ENCODE assay signal across 19 cellular contexts in genomic region chr19:19956431-19957075, GRCh38. TPM values are rescaled to one million over a fixed set of nuclear protein-coding genes. Genes with fewer than 3 reads are reported as not detected.
A peak's percentile ranks its signal among the peaks of the same experiment; 100 is the strongest.
DNase-seq lines count a peak whose midpoint lies in the region; ATAC-seq and TF ChIP-seq lines count a peak whose summit lies in the region.
"Had no signal": no experiment of that assay in that cellular context is flagged by ENCODE, and none has a peak within 500 bp of the region (broad histone marks: within the 10 kb centered on the region; RNA-seq: fewer than 3 reads in every experiment).

No MANE protein-coding gene starts in this region.

- H3K27me3 ChIP-seq in osteoblast (ENCODE audit: insufficient read depth, low read length) (no peaks in the 10 kb centered on the region), right atrium auricular region (no peaks in the 10 kb centered on the region)

- H2AFZ ChIP-seq in osteoblast (ENCODE audit: low read length), result peak overlapping the region; percentile 41

- H3K4me2 ChIP-seq in osteoblast (ENCODE audit: insufficient read depth, low read length), result no peak overlapping the region
- H3K4me2 ChIP-seq: A549 had no signal

- TF ChIP-seq CTCF in osteoblast (IDR thresholded peaks at IDR 0.05; ENCODE audit: extremely low read depth, low read depth, low read length) (no peak), right atrium auricular region (IDR thresholded peaks at IDR 0.05) (no peak)

- no peak overlapping the region for H3K27ac Mint-ChIP-seq in activated CD8-positive, alpha-beta memory T cell treated with anti-CD3 and anti-CD28 coated beads, Interleukin-2, amount 10 ng/mL, durations not matched to agents 7 days and 5 days
- H3K27ac Mint-ChIP-seq: activated B cell treated with CpG ODN at 0.5 μM for 24 hours; nephron progenitor cell; T-helper 1 cell treated with Interleukin-12 subunit alpha and Interleukin-12 subunit beta and Interleukin-4 antibody, amounts not matched to agents 30 μg/mL and 1 μg/mL, for 36 hours; type B pancreatic cell had no signal

- no peak overlapping the region for H3K4me3 Mint-ChIP-seq in activated CD8-positive, alpha-beta memory T cell treated with anti-CD3 and anti-CD28 coated beads, Interleukin-2, amount 10 ng/mL, durations not matched to agents 7 days and 5 days
- H3K4me3 Mint-ChIP-seq: activated B cell treated with CpG ODN at 0.5 μM for 24 hours; CD14-positive monocyte; nephron progenitor cell; T-helper 1 cell treated with Interleukin-12 subunit alpha and Interleukin-12 subunit beta and Interleukin-4 antibody, amounts not matched to agents 30 μg/mL and 1 μg/mL, for 36 hours; type B pancreatic cell had no signal

- no peaks in the 10 kb centered on the region for H3K79me2 ChIP-seq in osteoblast (ENCODE audit: insufficient read depth, low read length)

- peaks cover 3% of the 10 kb centered on the region for H3K9me3 Mint-ChIP-seq in activated CD8-positive, alpha-beta memory T cell treated with anti-CD3 and anti-CD28 coated beads, Interleukin-2, amount 10 ng/mL, durations not matched to agents 7 days and 5 days (ENCODE audit: low read depth)
- H3K9me3 Mint-ChIP-seq: activated B cell treated with CpG ODN at 0.5 μM for 24 hours, type B pancreatic cell had no signal

- ATAC-seq in activated CD8-positive, alpha-beta memory T cell treated with anti-CD3 and anti-CD28 coated beads, Interleukin-2, amount 10 ng/mL, durations not matched to agents 7 days and 5 days, result no peak
- ATAC-seq: A549 had no signal

- H3K27ac ChIP-seq in osteoblast (ENCODE audit: low read depth, low read length) (no peak overlapping the region), right atrium auricular region (no peak overlapping the region)
- H3K27ac ChIP-seq: A549 had no signal

- H3K36me3 ChIP-seq in osteoblast (ENCODE audit: insufficient read depth, low read length) (no peaks in the 10 kb centered on the region), right atrium auricular region (no peaks in the 10 kb centered on the region)

- DNase-seq in NCI-H748 (lab: John Stamatoyannopoulos, UW; ENCODE audit: unreplicated experiment) (peak; percentile 24), NCI-H748 treated with DMSO at 0.1 percent for 48 hours (lab: John Stamatoyannopoulos, UW) (no peak), RPMI7951 (ENCODE audit: low read depth) (peak; percentile 24), head of caudate nucleus (peak in 28 of 42 donors; percentile 5 to 67 (median 42)), osteoblast (ENCODE audit: insufficient read length, low spot score, missing footprints) (peak; percentile 3), right atrium auricular region (ENCODE audit: low spot score) (no peak)
- DNase-seq in stimulated activated CD4-positive, alpha-beta T cell treated with anti-CD3 and anti-CD28 coated beads, Interleukin-2, amount 100 ng/mL, for 48 hours, result no peak
- DNase-seq in activated CD8-positive, alpha-beta memory T cell treated with anti-CD3 and anti-CD28 coated beads, Interleukin-2, amount 10 ng/mL, durations not matched to agents 7 days and 5 days, result no peak
- DNase-seq: activated B cell treated with CpG ODN at 0.5 μM for 24 hours; activated effector memory CD4-positive, alpha-beta T cell treated with Interleukin-2 at 50 U/mL for 16 hours; NCI-H1694; NCI-H446 treated with DMSO at 0.1 percent for 48 hours; nephron progenitor cell; SIG-M5; stimulated activated naive CD4-positive, alpha-beta T cell treated with Interleukin-2 at 50 U/mL for 16 hours had no signal

- H3K4me1 ChIP-seq in osteoblast (ENCODE audit: insufficient read depth, low read length) (no peaks in the 10 kb centered on the region), right atrium auricular region (no peaks in the 10 kb centered on the region)
- H3K4me1 ChIP-seq: A549 had no signal

- no peaks in the 10 kb centered on the region for H4K20me1 ChIP-seq in osteoblast (ENCODE audit: insufficient read depth, low read length)

- H3K4me3 ChIP-seq in osteoblast (ENCODE audit: insufficient read depth, low read length) (no peak overlapping the region), right atrium auricular region (no peak overlapping the region)
- H3K4me3 ChIP-seq: A549 had no signal

- H3K4me1 Mint-ChIP-seq in activated CD8-positive, alpha-beta memory T cell treated with anti-CD3 and anti-CD28 coated beads, Interleukin-2, amount 10 ng/mL, durations not matched to agents 7 days and 5 days, result no peaks in the 10 kb centered on the region
- H3K4me1 Mint-ChIP-seq: CD14-positive monocyte, nephron progenitor cell had no signal

- no peaks in the 10 kb centered on the region for H3K27me3 Mint-ChIP-seq in activated CD8-positive, alpha-beta memory T cell treated with anti-CD3 and anti-CD28 coated beads, Interleukin-2, amount 10 ng/mL, durations not matched to agents 7 days and 5 days
- H3K27me3 Mint-ChIP-seq: activated B cell treated with CpG ODN at 0.5 μM for 24 hours, type B pancreatic cell had no signal

- H3K36me3 Mint-ChIP-seq in activated CD8-positive, alpha-beta memory T cell treated with anti-CD3 and anti-CD28 coated beads, Interleukin-2, amount 10 ng/mL, durations not matched to agents 7 days and 5 days, result peaks cover 3% of the 10 kb centered on the region
- H3K36me3 Mint-ChIP-seq: CD14-positive monocyte, type B pancreatic cell had no signal

- H3K9me3 ChIP-seq in osteoblast (ENCODE audit: low read depth, low read length) (no peaks in the 10 kb centered on the region), right atrium auricular region (no peaks in the 10 kb centered on the region)
- H3K9me3 ChIP-seq: A549 had no signal

- CTCF ChIA-PET in activated CD8-positive, alpha-beta memory T cell treated with anti-CD3 and anti-CD28 coated beads, Interleukin-2, amount 10 ng/mL, durations not matched to agents 7 days and 5 days (lab: Charles Lee), result no interaction called here

- intact Hi-C loops in head of caudate nucleus (cut with DNase I), result loop anchor here (5.0 to 10.0 kb wide), 2 partner anchors 52 to 424 kb away; partner anchors contain the start of gene ZNF93

RNA-seq across cellular contexts. Expression of gene ZNF93, which starts 55.8 kb away (rescaled TPM):
- 17.4 and 24.0 TPM in 2 replicates for total RNA-seq in RPMI7951 (2014; rRNA removed; shearing (Covaris generic))
- total RNA-seq in osteoblast, result 5.1 and 7.1 TPM in 2 replicates
- 1 to 10 TPM; 1.7 to 4.0 TPM for total RNA-seq in right atrium auricular region
- total RNA-seq in activated CD8-positive, alpha-beta memory T cell treated with anti-CD3 and anti-CD28 coated beads, Interleukin-2, amount 10 ng/mL, durations not matched to agents 7 days and 5 days, result 10 to 100 TPM; 10.8 to 18.6 TPM

Comparison
In these comparisons a context has a peak if more than half of its experiments do, and no peak if none do; other contexts are left out.
1. DNase-seq: peak in NCI-H748 (single experiment), RPMI7951 (single experiment), head of caudate nucleus (28 of 42) and osteoblast (single experiment); none in NCI-H748 treated with DMSO at 0.1 percent for 48 hours (single experiment), stimulated activated CD4-positive, alpha-beta T cell treated with anti-CD3 and anti-CD28 coated beads, Interleukin-2, amount 100 ng/mL, for 48 hours (0 of 2), right atrium auricular region (single experiment) and activated CD8-positive, alpha-beta memory T cell treated with anti-CD3 and anti-CD28 coated beads, Interleukin-2, amount 10 ng/mL, durations not matched to agents 7 days and 5 days (single experiment).